ENCODE assay signal across 9 cellular contexts in genomic region chr12:65656904-65657351, GRCh38.
DNase-seq lines count a peak whose midpoint lies in the region; ATAC-seq and TF ChIP-seq lines count a peak whose summit lies in the region.
"Had no signal": no experiment of that assay in that cellular context is flagged by ENCODE, and none has a peak within 500 bp of the region (broad histone marks: within the 10 kb centered on the region; RNA-seq: fewer than 3 reads in every experiment).

No MANE protein-coding gene starts in this region.

- no peak overlapping the region for H3K27ac Mint-ChIP-seq in stimulated activated effector memory CD8-positive, alpha-beta T cell treated with anti-CD3 and anti-CD28 coated beads, Interleukin-12 subunit alpha, Interleukin-12 subunit beta, amount 100 ng/mL, for 72 hours

- H3K36me3 Mint-ChIP-seq in stimulated activated effector memory CD8-positive, alpha-beta T cell treated with anti-CD3 and anti-CD28 coated beads, Interleukin-12 subunit alpha, Interleukin-12 subunit beta, amount 100 ng/mL, for 72 hours, result no peaks in the 10 kb centered on the region

- no peak for TF ChIP-seq CTCF in GM10266 (IDR thresholded peaks at IDR 0.05; ENCODE audit: control insufficient read depth, insufficient read depth, low read depth, missing control alignments)

- peak; percentile 90 for ATAC-seq in stimulated activated effector memory CD8-positive, alpha-beta T cell treated with anti-CD3 and anti-CD28 coated beads, Interleukin-12 subunit alpha, Interleukin-12 subunit beta, amount 100 ng/mL, for 72 hours
- ATAC-seq in GM18498 (IDR thresholded peaks at IDR 0.05; ENCODE audit: unreplicated experiment), result no peak

- H3K4me1 Mint-ChIP-seq in stimulated activated effector memory CD8-positive, alpha-beta T cell treated with anti-CD3 and anti-CD28 coated beads, Interleukin-12 subunit alpha, Interleukin-12 subunit beta, amount 100 ng/mL, for 72 hours, result no peaks in the 10 kb centered on the region

- peaks cover 5% of the 10 kb centered on the region for H3K9me3 Mint-ChIP-seq in stimulated activated effector memory CD8-positive, alpha-beta T cell treated with anti-CD3 and anti-CD28 coated beads, Interleukin-12 subunit alpha, Interleukin-12 subunit beta, amount 100 ng/mL, for 72 hours

- no peak overlapping the region for H3K4me3 Mint-ChIP-seq in stimulated activated effector memory CD8-positive, alpha-beta T cell treated with anti-CD3 and anti-CD28 coated beads, Interleukin-12 subunit alpha, Interleukin-12 subunit beta, amount 100 ng/mL, for 72 hours

- peak; percentile 7 for DNase-seq in activated CD8-positive, alpha-beta memory T cell treated with anti-CD3 and anti-CD28 coated beads, Interleukin-2, amount 50 U/mL, for 24 hours (ENCODE audit: extremely low read depth)
- DNase-seq in activated CD8-positive, alpha-beta memory T cell treated with anti-CD3 and anti-CD28 coated beads, Interleukin-2, amount 50 U/mL, for 4 hours, result no peak
- DNase-seq in NOMO-1 treated with DMSO at 0.1 percent for 48 hours (lab: John Stamatoyannopoulos, UW; ENCODE audit: unreplicated experiment), result peak; percentile 95
- DNase-seq in cerebellar cortex (ENCODE audit: low spot score), result peak; percentile 52
- DNase-seq in stimulated activated effector memory CD8-positive, alpha-beta T cell treated with anti-CD3 and anti-CD28 coated beads, Interleukin-12 subunit alpha, Interleukin-12 subunit beta, amount 100 ng/mL, for 72 hours (ENCODE audit: low spot score in 2 of 2), result no peak
- DNase-seq in GM10266 (ENCODE audit: extremely low spot score), result no peak
- DNase-seq in germinal center (ENCODE audit: low spot score), result no peak
- DNase-seq: NCI-H1694 had no signal

Comparison
In these comparisons a context has a peak if more than half of its experiments do, and no peak if none do; other contexts are left out.
1. DNase-seq: peak in activated CD8-positive, alpha-beta memory T cell treated with anti-CD3 and anti-CD28 coated beads, Interleukin-2, amount 50 U/mL, for 24 hours (single experiment), NOMO-1 treated with DMSO at 0.1 percent for 48 hours (single experiment) and cerebellar cortex (single experiment); none in activated CD8-positive, alpha-beta memory T cell treated with anti-CD3 and anti-CD28 coated beads, Interleukin-2, amount 50 U/mL, for 4 hours (single experiment), stimulated activated effector memory CD8-positive, alpha-beta T cell treated with anti-CD3 and anti-CD28 coated beads, Interleukin-12 subunit alpha, Interleukin-12 subunit beta, amount 100 ng/mL, for 72 hours (0 of 2), GM10266 (single experiment) and germinal center (single experiment).